Comparison of ENCODE assay signal across 28 cellular contexts in the genomic region with DNA sequence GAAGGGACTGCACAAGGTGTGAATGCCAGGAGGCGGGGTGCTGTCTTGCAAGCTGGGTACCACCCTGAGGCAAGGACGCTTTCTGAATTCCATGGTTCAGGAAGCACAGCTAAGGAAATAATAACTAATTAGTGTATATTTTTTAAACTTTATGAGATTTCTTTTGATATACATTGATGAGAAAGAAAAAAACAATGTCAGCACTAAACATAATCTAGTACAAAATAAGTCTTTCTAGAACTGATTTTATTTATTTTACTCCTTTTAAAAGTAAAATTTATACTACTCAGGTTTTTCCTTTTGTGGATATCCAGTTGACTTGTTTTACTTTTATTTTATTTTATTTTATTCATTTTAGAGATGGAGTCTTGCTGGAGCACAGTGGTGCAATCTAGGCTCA.
"Had no signal": no experiment of that assay in that cellular context is flagged by ENCODE, and none has a peak within 500 bp of the region (broad histone marks: within the 10 kb centered on the region; RNA-seq: fewer than 3 reads in every experiment).

No MANE protein-coding gene starts in this region.

- H3K4me3 ChIP-seq: neural progenitor cell, ovary, psoas muscle, skin epidermis, smooth muscle cell, spleen, suprapubic skin, testis, tibial artery, transverse colon, upper lobe of right lung, uterus had no signal

- H3K9ac ChIP-seq: neural progenitor cell, parathyroid adenoma had no signal

- H3K36me3 ChIP-seq: ovary, uterus had no signal

- H3K4me2 ChIP-seq: neural progenitor cell, smooth muscle cell had no signal

- H3K9me3 ChIP-seq: ovary, psoas muscle, spleen, suprapubic skin, testis, tibial artery, transverse colon, upper lobe of right lung, uterus had no signal

- DNase-seq: natural killer cell; occipital lobe; ovary; posterior cingulate gyrus; psoas muscle; right cardiac atrium; spleen; stimulated activated CD4-positive, alpha-beta T cell treated with anti-CD3 and anti-CD28 coated beads, Interleukin-12 subunit alpha, Interleukin-12 subunit beta, amount 100 ng/mL, for 4 hours; stimulated activated CD4-positive, alpha-beta T cell treated with anti-CD3 and anti-CD28 coated beads, Interleukin-1b, Interleukin-23, amount 100 ng/mL, for 48 hours; stimulated activated CD4-positive, alpha-beta T cell treated with anti-CD3 and anti-CD28 coated beads, Interleukin-4, amount 100 ng/mL, for 1 hour; stimulated activated CD4-positive, alpha-beta T cell treated with anti-CD3 and anti-CD28 coated beads, Interleukin-4, amount 100 ng/mL, for 4 hours; stimulated activated CD8-positive, alpha-beta memory T cell treated with anti-CD3 and anti-CD28 coated beads, Interleukin-4, amount 100 ng/mL, for 48 hours; stimulated activated naive CD4-positive, alpha-beta T cell; stimulated activated naive CD8-positive, alpha-beta T cell treated with anti-CD3 and anti-CD28 coated beads, Interleukin-15, amount 100 ng/mL, for 72 hours; stimulated activated naive CD8-positive, alpha-beta T cell treated with anti-CD3 and anti-CD28 coated beads, Interleukin-15, Interleukin-2, amounts not matched to agents 100 U/mL and 50 U/mL, for 24 hours; substantia nigra; testis; tibial artery; transverse colon; upper lobe of right lung; uterus had no signal

- H2AFZ ChIP-seq: neural progenitor cell, parathyroid adenoma had no signal

- ATAC-seq: natural killer cell; psoas muscle; right cardiac atrium; sciatic nerve; stimulated activated memory B cell treated with anti-CD40 and anti-IgM and Interleukin-4, amounts not matched to agents 10 μg/mL and 1 μg/mL and 100 μg/mL, for 72 hours; stimulated activated naive CD8-positive, alpha-beta T cell treated with anti-CD3 and anti-CD28 coated beads, Interleukin-15, amount 100 ng/mL, for 72 hours; stimulated activated naive CD8-positive, alpha-beta T cell treated with anti-CD3 and anti-CD28 coated beads, Interleukin-15, Interleukin-2, amounts not matched to agents 100 U/mL and 50 U/mL, for 24 hours; upper lobe of right lung had no signal

- H3K27me3 ChIP-seq: neural progenitor cell, ovary, spleen, suprapubic skin, testis, tibial artery, transverse colon, upper lobe of right lung, uterus had no signal

- H3K27ac ChIP-seq: neural progenitor cell, ovary, parathyroid adenoma, psoas muscle, skin epidermis, spleen, suprapubic skin, testis, tibial artery, transverse colon, upper lobe of right lung, uterus had no signal

- H3K4me1 ChIP-seq: uterus had no signal
